In genomic region chr6:111817451-111818146, GRCh38 we compare ENCODE assay signal across 15 cellular contexts. TPM values are rescaled to one million over a fixed set of nuclear protein-coding genes. Genes with fewer than 3 reads are reported as not detected.
DNase-seq lines count a peak whose midpoint lies in the region; TF ChIP-seq lines count a peak whose summit lies in the region.
"Had no signal": no experiment of that assay in that cellular context is flagged by ENCODE, and none has a peak within 500 bp of the region (broad histone marks: within the 10 kb centered on the region; RNA-seq: fewer than 3 reads in every experiment).

No MANE protein-coding gene starts in this region.

- in situ Hi-C loops in mammary epithelial cell (cut with MboI; ENCODE audit: low sequenced_read_pairs in 2 of 2) = no loop called here

- no peak overlapping the region for H3K4me2 ChIP-seq in mammary epithelial cell (ENCODE audit: insufficient read depth, low read depth, low read length)

- no peaks in the 10 kb centered on the region for H3K9me3 ChIP-seq in mammary epithelial cell (replicated peaks; ENCODE audit: insufficient read depth, low read length)
- H3K9me3 ChIP-seq: testis had no signal

- no peaks in the 10 kb centered on the region for H3K36me3 ChIP-seq in mammary epithelial cell (ENCODE audit: insufficient read depth, low read length)

- intact Hi-C loops in activated T-helper 2 cell treated with anti-CD3 and anti-CD28 coated beads, Interferon-gamma antibody, Interleukin-2, Interleukin-4, amounts not matched to agents 10 μg/mL and 5 μg/mL and 100 μg/mL, durations not matched to agents 14 hours and 24 hours and 36 hours (cut with micrococcal nuclease) = no loop called here
- intact Hi-C loops in mammary epithelial cell (cut with micrococcal nuclease) = no loop called here

- H2AFZ ChIP-seq in mammary epithelial cell (ENCODE audit: low read depth, low read length) = no peak overlapping the region

- H3K4me1 ChIP-seq in mammary epithelial cell (ENCODE audit: insufficient read depth, low read length) = peaks cover 13% of the 10 kb centered on the region
- H3K4me1 ChIP-seq: testis had no signal

- DNase-seq in activated T-cell treated with anti-CD3 and anti-CD28 coated beads, Interleukin-2, amount 50 U/mL, for 24 hours = no peak
- DNase-seq in activated T-cell treated with anti-CD3 and anti-CD28 coated beads, Interleukin-2, amount 50 U/mL, for 48 hours = no peak
- no peak for DNase-seq in activated T-helper 2 cell treated with anti-CD3 and anti-CD28 coated beads, Interferon-gamma antibody, Interleukin-2, Interleukin-4, amounts not matched to agents 10 μg/mL and 5 μg/mL and 100 μg/mL, durations not matched to agents 14 hours and 24 hours and 36 hours (ENCODE audit: low spot score)
- DNase-seq in hippocampal formation (lab: John Stamatoyannopoulos, UW) (peak; percentile 58 to 74), superior temporal gyrus (ENCODE audit: extremely low spot score) (peak; percentile 89), mammary epithelial cell (no peak), HFFc6 (no peak)
- DNase-seq in central memory CD4-positive, alpha-beta T cell = no peak
- DNase-seq: kidney, MM.1S, NCI-H2081 treated with DMSO at 0.1 percent for 48 hours, small intestine, testis had no signal

- H3K4me3 ChIP-seq in mammary epithelial cell (replicated peaks in 1 of 3; ENCODE audit: insufficient read depth in 1 of 3, low read depth in 2 of 3, low read length in 3 of 3) = no peak overlapping the region
- H3K4me3 ChIP-seq: testis had no signal

- no peaks in the 10 kb centered on the region for H3K27me3 ChIP-seq in mammary epithelial cell (ENCODE audit: insufficient read depth, low read length)
- H3K27me3 ChIP-seq: testis had no signal

- H3K9ac ChIP-seq in mammary epithelial cell (ENCODE audit: insufficient read depth, low read length) = no peak overlapping the region

- peak overlapping the region; percentile 91 for H3K27ac Mint-ChIP-seq in activated T-cell treated with anti-CD3 and anti-CD28 coated beads, Interleukin-2, amount 50 U/mL, for 24 hours
- H3K27ac Mint-ChIP-seq in activated T-helper 2 cell treated with anti-CD3 and anti-CD28 coated beads, Interferon-gamma antibody, Interleukin-2, Interleukin-4, amounts not matched to agents 10 μg/mL and 5 μg/mL and 100 μg/mL, durations not matched to agents 14 hours and 24 hours and 36 hours = peak overlapping the region; percentile 69
- H3K27ac Mint-ChIP-seq in HFFc6 = no peak overlapping the region

- dilution Hi-C loops in mammary epithelial cell (cut with HindIII; ENCODE audit: low sequenced_read_pairs) = no loop called here

- no peak overlapping the region for H3K4me3 Mint-ChIP-seq in activated T-cell treated with anti-CD3 and anti-CD28 coated beads, Interleukin-2, amount 50 U/mL, for 24 hours
- no peak overlapping the region for H3K4me3 Mint-ChIP-seq in activated T-helper 2 cell treated with anti-CD3 and anti-CD28 coated beads, Interferon-gamma antibody, Interleukin-2, Interleukin-4, amounts not matched to agents 10 μg/mL and 5 μg/mL and 100 μg/mL, durations not matched to agents 14 hours and 24 hours and 36 hours (ENCODE audit: low read depth)
- H3K4me3 Mint-ChIP-seq in HFFc6 = no peak overlapping the region
- H3K4me3 Mint-ChIP-seq: nephron had no signal

- no peaks in the 10 kb centered on the region for H4K20me1 ChIP-seq in mammary epithelial cell (ENCODE audit: insufficient read depth, low read length)

- no peaks in the 10 kb centered on the region for H3K27me3 Mint-ChIP-seq in activated T-cell treated with anti-CD3 and anti-CD28 coated beads, Interleukin-2, amount 50 U/mL, for 24 hours
- no peaks in the 10 kb centered on the region for H3K27me3 Mint-ChIP-seq in activated T-helper 2 cell treated with anti-CD3 and anti-CD28 coated beads, Interferon-gamma antibody, Interleukin-2, Interleukin-4, amounts not matched to agents 10 μg/mL and 5 μg/mL and 100 μg/mL, durations not matched to agents 14 hours and 24 hours and 36 hours (ENCODE audit: low read depth)
- H3K27me3 Mint-ChIP-seq in HFFc6 (ENCODE audit: insufficient read depth) = no peaks in the 10 kb centered on the region

- H3K4me1 Mint-ChIP-seq in activated T-cell treated with anti-CD3 and anti-CD28 coated beads, Interleukin-2, amount 50 U/mL, for 24 hours (ENCODE audit: low read depth) = peaks cover 80% of the 10 kb centered on the region
- H3K4me1 Mint-ChIP-seq in activated T-helper 2 cell treated with anti-CD3 and anti-CD28 coated beads, Interferon-gamma antibody, Interleukin-2, Interleukin-4, amounts not matched to agents 10 μg/mL and 5 μg/mL and 100 μg/mL, durations not matched to agents 14 hours and 24 hours and 36 hours (ENCODE audit: low read depth) = peaks cover 56% of the 10 kb centered on the region
- peaks cover 39% of the 10 kb centered on the region for H3K4me1 Mint-ChIP-seq in HFFc6 (ENCODE audit: low read depth)

- BruUV-seq in mammary epithelial cell (replicated peaks; lab: Mats Ljungman, UMichigan) = no TSS peak

- CTCF ChIA-PET in mammary epithelial cell (lab: Charles Lee; ENCODE audit: low non-redundant PET) = no interaction called here

- WGBS in mammary epithelial cell (ENCODE audit: low coverage, missing lambda C conversion rate) = 98% methylated on average over 7 of the region's 7 CpGs

- H3K27ac ChIP-seq in mammary epithelial cell (ENCODE audit: insufficient read depth, low read depth, low read length) = no peak overlapping the region
- H3K27ac ChIP-seq: testis, VCaP had no signal

- peaks cover 3% of the 10 kb centered on the region for H3K79me2 ChIP-seq in mammary epithelial cell (ENCODE audit: insufficient read depth, low read length)

- peaks cover 87% of the 10 kb centered on the region for H3K36me3 Mint-ChIP-seq in activated T-cell treated with anti-CD3 and anti-CD28 coated beads, Interleukin-2, amount 50 U/mL, for 24 hours (ENCODE audit: low read depth)
- peaks cover 66% of the 10 kb centered on the region for H3K36me3 Mint-ChIP-seq in activated T-helper 2 cell treated with anti-CD3 and anti-CD28 coated beads, Interferon-gamma antibody, Interleukin-2, Interleukin-4, amounts not matched to agents 10 μg/mL and 5 μg/mL and 100 μg/mL, durations not matched to agents 14 hours and 24 hours and 36 hours (ENCODE audit: low read depth)
- peaks cover 5% of the 10 kb centered on the region; the same call in 1 of the 2 replicates for H3K36me3 Mint-ChIP-seq in HFFc6 (ENCODE audit: low read depth)

- no peaks in the 10 kb centered on the region for H3K9me3 Mint-ChIP-seq in activated T-cell treated with anti-CD3 and anti-CD28 coated beads, Interleukin-2, amount 50 U/mL, for 24 hours
- H3K9me3 Mint-ChIP-seq in activated T-helper 2 cell treated with anti-CD3 and anti-CD28 coated beads, Interferon-gamma antibody, Interleukin-2, Interleukin-4, amounts not matched to agents 10 μg/mL and 5 μg/mL and 100 μg/mL, durations not matched to agents 14 hours and 24 hours and 36 hours = peaks cover 4% of the 10 kb centered on the region
- H3K9me3 Mint-ChIP-seq in HFFc6 = no peaks in the 10 kb centered on the region
- H3K9me3 Mint-ChIP-seq: nephron had no signal

- TF ChIP-seq CTCF in mammary epithelial cell (conservative IDR thresholded peaks at IDR 0.05 in 1 of 2, IDR thresholded peaks at IDR 0.05 in 1 of 2; ENCODE audit: extremely low read depth in 1 of 2, insufficient read depth in 1 of 2, low read depth in 1 of 2, low read length in 2 of 2) = no peak
- no peak for TF ChIP-seq CTCF in HFFc6 (IDR thresholded peaks at IDR 0.05)

RNA-seq across cellular contexts. Expression of gene FYN, which starts 55.7 kb away (rescaled TPM):
- total RNA-seq in activated T-helper 2 cell treated with anti-CD3 and anti-CD28 coated beads, Interferon-gamma antibody, Interleukin-2, Interleukin-4, amounts not matched to agents 10 μg/mL and 5 μg/mL and 100 μg/mL, durations not matched to agents 14 hours and 24 hours and 36 hours = 359 TPM in 2 replicates
- 100 to 1,000 TPM in 1 of 2 donors, 10 to 100 TPM in 1; 58.0 to 136 TPM for total RNA-seq in mammary epithelial cell
- 48.3 TPM for polyA plus RNA-seq in mammary epithelial cell
- polyA minus RNA-seq in mammary epithelial cell = 82.9 TPM
- 10 to 100 TPM; 41.5 to 59.9 (median 49.7) TPM for total RNA-seq in HFFc6 (2021; fragmentation: NEBNext Ultra II Directional; extraction: Animal tissue kit (Norgen Biotek cat#: 25700))

Comparison
In these comparisons a context has a peak if more than half of its experiments do, and no peak if none do; other contexts are left out.
1. DNase-seq: peak in hippocampal formation (2 of 2) and superior temporal gyrus (single experiment); none in activated T-cell treated with anti-CD3 and anti-CD28 coated beads, Interleukin-2, amount 50 U/mL, for 24 hours (single experiment), activated T-cell treated with anti-CD3 and anti-CD28 coated beads, Interleukin-2, amount 50 U/mL, for 48 hours (0 of 2), activated T-helper 2 cell treated with anti-CD3 and anti-CD28 coated beads, Interferon-gamma antibody, Interleukin-2, Interleukin-4, amounts not matched to agents 10 μg/mL and 5 μg/mL and 100 μg/mL, durations not matched to agents 14 hours and 24 hours and 36 hours (single experiment), mammary epithelial cell (single experiment), central memory CD4-positive, alpha-beta T cell (single experiment) and HFFc6 (single experiment).